Comparison of ENCODE assay signal across 28 cellular contexts in the genomic region with DNA sequence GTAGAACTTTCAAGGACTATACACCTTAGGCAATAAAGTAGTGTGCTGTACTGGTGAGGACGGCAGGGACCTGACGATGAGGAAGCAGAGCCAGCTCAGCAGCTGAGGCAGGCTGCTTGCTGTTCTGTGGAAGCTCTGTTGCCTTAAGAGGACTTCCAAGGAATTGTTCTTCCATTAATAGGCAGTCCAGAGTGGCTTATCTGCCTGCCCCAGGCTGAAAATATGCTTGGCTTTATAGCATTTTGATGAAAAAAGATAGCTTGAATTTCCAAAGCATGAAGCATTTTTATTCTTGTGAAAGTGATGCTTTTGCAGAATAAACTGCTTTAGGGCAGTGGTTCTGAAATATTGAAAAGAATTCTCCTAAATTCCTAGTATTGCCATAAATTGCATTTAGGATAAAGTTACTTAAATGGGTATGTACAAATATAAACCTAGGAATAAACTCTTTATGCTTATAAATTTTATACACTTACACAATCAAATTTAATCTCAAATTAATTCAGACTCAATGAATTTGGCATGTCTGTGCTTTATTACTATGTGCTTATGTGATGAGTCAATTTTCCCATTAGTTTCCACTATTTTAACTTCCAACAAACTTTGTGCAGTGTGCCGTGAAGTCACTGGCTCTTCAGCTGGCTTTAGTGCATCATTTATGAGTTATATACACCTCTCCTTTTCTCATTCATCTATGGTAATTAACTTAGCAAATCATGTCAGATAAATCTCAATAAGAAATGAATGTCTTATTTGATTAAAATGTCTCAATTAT.
DNase-seq lines count a peak whose midpoint lies in the region; ATAC-seq and TF ChIP-seq lines count a peak whose summit lies in the region.
"Had no signal": no experiment of that assay in that cellular context is flagged by ENCODE, and none has a peak within 500 bp of the region (broad histone marks: within the 10 kb centered on the region; RNA-seq: fewer than 3 reads in every experiment).

No MANE protein-coding gene starts in this region.

- H3K27me3 Mint-ChIP-seq in CD8-positive, alpha-beta T cell (ENCODE audit: low read depth), result peaks cover 31% of the 10 kb centered on the region
- H3K27me3 Mint-ChIP-seq: stimulated activated memory B cell treated with anti-CD40 and anti-IgM and Interleukin-4, amounts not matched to agents 10 μg/mL and 1 μg/mL and 100 μg/mL, for 72 hours had no signal

- H3K9ac ChIP-seq in GM23248 (no peak overlapping the region), smooth muscle cell (ENCODE audit: low read depth) (no peak overlapping the region)
- H3K9ac ChIP-seq: KMS-11 had no signal

- H3F3A ChIP-seq in GM23248 (ENCODE audit: insufficient read depth) (peaks cover 10% of the 10 kb centered on the region; the same call in 1 of the 2 replicates), smooth muscle cell (ENCODE audit: low read depth) (peaks cover 5% of the 10 kb centered on the region)

- H3K4me1 Mint-ChIP-seq in CD8-positive, alpha-beta T cell (ENCODE audit: low read depth), result no peaks in the 10 kb centered on the region
- H3K4me1 Mint-ChIP-seq: activated naive CD4-positive, alpha-beta T cell treated with anti-CD3 and anti-CD28 coated beads, Interleukin-2, amount 10 ng/mL, durations not matched to agents 7 days and 5 days; stimulated activated memory B cell treated with anti-CD40 and anti-IgM and Interleukin-4, amounts not matched to agents 10 μg/mL and 1 μg/mL and 100 μg/mL, for 72 hours had no signal

- no peaks in the 10 kb centered on the region for H3K9me2 ChIP-seq in GM23248 (ENCODE audit: insufficient read depth)

- no peaks in the 10 kb centered on the region for H3K79me2 ChIP-seq in GM23248 (ENCODE audit: insufficient read depth)
- no peaks in the 10 kb centered on the region for H3K79me2 ChIP-seq in smooth muscle cell (ENCODE audit: low read depth)

- H2AFZ ChIP-seq in GM23248, result 0 out of 2 replicates have a peak overlapping the region, but pooled peaks have one; percentile 4
- H2AFZ ChIP-seq in smooth muscle cell (ENCODE audit: low read depth), result peak overlapping the region; percentile 5
- H2AFZ ChIP-seq: PC-9 had no signal

- H3K4me3 ChIP-seq in GM23248, result no peak overlapping the region
- no peak overlapping the region for H3K4me3 ChIP-seq in fibroblast of the aortic adventitia (ENCODE audit: low read depth, low read length)
- no peak overlapping the region for H3K4me3 ChIP-seq in smooth muscle cell
- no peak overlapping the region for H3K4me3 ChIP-seq in CD8-positive, alpha-beta T cell (ENCODE audit: low read depth, low read length)
- H3K4me3 ChIP-seq: colonic mucosa, HAP-1, heart left ventricle, PC-9, upper lobe of left lung had no signal

- intact Hi-C loops in CD8-positive, alpha-beta T cell (cut with DNase I, micrococcal nuclease), result no loop called here
- intact Hi-C loops in posterior cingulate gyrus (cut with DNase I), result no loop called here

- H3K27ac ChIP-seq in GM23248 (no peak overlapping the region), smooth muscle cell (ENCODE audit: low read depth) (no peak overlapping the region)
- H3K27ac ChIP-seq in CD8-positive, alpha-beta T cell (ENCODE audit: low read depth, low read length), result no peak overlapping the region
- H3K27ac ChIP-seq: colonic mucosa, foreskin keratinocyte, heart left ventricle, KMS-11, PC-9, upper lobe of left lung had no signal

- POLR2A ChIA-PET in CD8-positive, alpha-beta T cell (lab: Charles Lee), result no interaction called here

- H3K36me3 Mint-ChIP-seq in CD8-positive, alpha-beta T cell, result no peaks in the 10 kb centered on the region
- H3K36me3 Mint-ChIP-seq: activated CD4-positive, alpha-beta memory T cell treated with anti-CD3 and anti-CD28 coated beads for 36 hours; activated naive CD4-positive, alpha-beta T cell treated with anti-CD3 and anti-CD28 coated beads, Interleukin-2, amount 10 ng/mL, durations not matched to agents 7 days and 5 days; stimulated activated memory B cell treated with anti-CD40 and anti-IgM and Interleukin-4, amounts not matched to agents 10 μg/mL and 1 μg/mL and 100 μg/mL, for 72 hours had no signal

- 19 to 33% methylated on average over 3 of the region's 3 CpGs for WGBS in GM23248 (ENCODE audit: low coverage in 1 of 2, low lambda C conversion rate in 2 of 2, missing lambda C conversion rate in 2 of 2), 2 experiments
- WGBS in smooth muscle cell (ENCODE audit: low lambda C conversion rate), result 40% methylated on average over 3 of the region's 3 CpGs

- peak; percentile 64 for DNase-seq in GM23248
- peak; percentile 12 for DNase-seq in amniotic stem cell (lab: John Stamatoyannopoulos, UW)
- DNase-seq in fibroblast of the aortic adventitia (ENCODE audit: low read depth), result peak; percentile 70
- DNase-seq in smooth muscle cell (lab: John Stamatoyannopoulos, UW; ENCODE audit: unreplicated experiment), result no peak
- DNase-seq in CD8-positive, alpha-beta T cell, result no peak
- no peak for DNase-seq in posterior cingulate gyrus
- DNase-seq: activated CD4-positive, alpha-beta memory T cell treated with anti-CD3 and anti-CD28 coated beads for 36 hours; activated CD4-positive, CD25-positive, alpha-beta regulatory T cell treated with anti-CD3 and anti-CD28 coated beads, Interleukin-2, amount 50 U/mL, for 72 hours; activated naive CD4-positive, alpha-beta T cell treated with anti-CD3 and anti-CD28 coated beads, Interleukin-2, amount 10 ng/mL, durations not matched to agents 7 days and 5 days; colonic mucosa; effector memory CD4-positive, alpha-beta T cell; foreskin keratinocyte; heart left ventricle; kidney; MM.1S; NCI-H2029 treated with DMSO at 0.1 percent for 48 hours; NCI-H524 treated with DMSO at 0.1 percent for 48 hours; NK-92 treated with Interleukin-12 subunit alpha and Interleukin-12 subunit beta, amount 100 ng/mL, for 24 hours; PC-9; stimulated activated CD4-positive, alpha-beta T cell treated with anti-CD3 and anti-CD28 coated beads, Interleukin-15, amount 100 ng/mL, for 24 hours; substantia nigra; upper lobe of left lung had no signal

- H3K9me3 Mint-ChIP-seq in CD8-positive, alpha-beta T cell, result peaks cover 2% of the 10 kb centered on the region
- H3K9me3 Mint-ChIP-seq: activated naive CD4-positive, alpha-beta T cell treated with anti-CD3 and anti-CD28 coated beads, Interleukin-2, amount 10 ng/mL, durations not matched to agents 7 days and 5 days had no signal

- TF ChIP-seq CTCF in fibroblast of the aortic adventitia (IDR thresholded peaks at IDR 0.05; ENCODE audit: insufficient read depth, low read length) (no peak), smooth muscle cell (IDR thresholded peaks at IDR 0.05; ENCODE audit: borderline replicate concordance, insufficient read depth, poor library complexity, severe bottlenecking) (no peak)
- no peak for TF ChIP-seq CTCF in CD8-positive, alpha-beta T cell (IDR thresholded peaks at IDR 0.05)

- no peak overlapping the region for H3K4me3 Mint-ChIP-seq in CD8-positive, alpha-beta T cell
- H3K4me3 Mint-ChIP-seq: activated CD4-positive, alpha-beta memory T cell treated with anti-CD3 and anti-CD28 coated beads for 36 hours; activated naive CD4-positive, alpha-beta T cell treated with anti-CD3 and anti-CD28 coated beads, Interleukin-2, amount 10 ng/mL, durations not matched to agents 7 days and 5 days; stimulated activated memory B cell treated with anti-CD40 and anti-IgM and Interleukin-4, amounts not matched to agents 10 μg/mL and 1 μg/mL and 100 μg/mL, for 72 hours had no signal

- no peaks in the 10 kb centered on the region for H3K27me3 ChIP-seq in GM23248 (replicated peaks; ENCODE audit: insufficient read depth)
- no peaks in the 10 kb centered on the region for H3K27me3 ChIP-seq in smooth muscle cell (ENCODE audit: low read depth)
- H3K27me3 ChIP-seq in CD8-positive, alpha-beta T cell (ENCODE audit: insufficient read depth, low read length), result no peaks in the 10 kb centered on the region
- H3K27me3 ChIP-seq: colonic mucosa, heart left ventricle, upper lobe of left lung had no signal

- no peaks in the 10 kb centered on the region for H3K9me3 ChIP-seq in GM23248 (ENCODE audit: low read depth)
- H3K9me3 ChIP-seq in smooth muscle cell (replicated peaks; ENCODE audit: low read depth), result no peaks in the 10 kb centered on the region
- H3K9me3 ChIP-seq in CD8-positive, alpha-beta T cell (ENCODE audit: low read length), result no peaks in the 10 kb centered on the region
- H3K9me3 ChIP-seq: colonic mucosa, HAP-1, upper lobe of left lung had no signal

- no peaks in the 10 kb centered on the region for H4K20me1 ChIP-seq in GM23248 (ENCODE audit: insufficient read depth)
- H4K20me1 ChIP-seq in smooth muscle cell (ENCODE audit: low read depth), result no peaks in the 10 kb centered on the region

- no peak overlapping the region for H3K27ac Mint-ChIP-seq in CD8-positive, alpha-beta T cell
- H3K27ac Mint-ChIP-seq: activated CD4-positive, alpha-beta memory T cell treated with anti-CD3 and anti-CD28 coated beads for 36 hours; activated naive CD4-positive, alpha-beta T cell treated with anti-CD3 and anti-CD28 coated beads, Interleukin-2, amount 10 ng/mL, durations not matched to agents 7 days and 5 days; stimulated activated memory B cell treated with anti-CD40 and anti-IgM and Interleukin-4, amounts not matched to agents 10 μg/mL and 1 μg/mL and 100 μg/mL, for 72 hours had no signal

- no peak for ATAC-seq in CD8-positive, alpha-beta T cell
- no peak for ATAC-seq in GM21381 (IDR thresholded peaks at IDR 0.05; ENCODE audit: unreplicated experiment)
- ATAC-seq: foreskin keratinocyte; heart left ventricle; Right ventricle myocardium inferior; sciatic nerve; stimulated activated memory B cell treated with anti-CD40 and anti-IgM and Interleukin-4, amounts not matched to agents 10 μg/mL and 1 μg/mL and 100 μg/mL, for 72 hours had no signal

- H3K36me3 ChIP-seq in GM23248 (ENCODE audit: low read depth) (no peaks in the 10 kb centered on the region), smooth muscle cell (ENCODE audit: low read depth) (no peaks in the 10 kb centered on the region)
- H3K36me3 ChIP-seq in CD8-positive, alpha-beta T cell (ENCODE audit: insufficient read depth, low read length), result no peaks in the 10 kb centered on the region
- H3K36me3 ChIP-seq: colonic mucosa, HAP-1, heart left ventricle, upper lobe of left lung had no signal

- H3K4me2 ChIP-seq in GM23248 (ENCODE audit: unreplicated experiment) (peak overlapping the region; percentile 12), smooth muscle cell (peak overlapping the region; percentile 58)
- H3K4me2 ChIP-seq: KMS-11, PC-9 had no signal

- CTCF ChIA-PET in CD8-positive, alpha-beta T cell (lab: Charles Lee), result no interaction called here

- H3K4me1 ChIP-seq in GM23248 (ENCODE audit: insufficient read depth) (0 out of 2 replicates have a peak, but pooled peaks cover 3% of the 10 kb centered on the region), smooth muscle cell (ENCODE audit: low read depth) (peaks cover 4% of the 10 kb centered on the region)
- no peaks in the 10 kb centered on the region for H3K4me1 ChIP-seq in CD8-positive, alpha-beta T cell (ENCODE audit: insufficient read depth, low read length)
- H3K4me1 ChIP-seq: colonic mucosa, foreskin keratinocyte, HAP-1, heart left ventricle, upper lobe of left lung had no signal

- in situ Hi-C loops in GM23248 (cut with MboI), result no loop called here

Comparison
In these comparisons a context has a peak if more than half of its experiments do, and no peak if none do; other contexts are left out.
1. DNase-seq: peak in GM23248 (single experiment), amniotic stem cell (single experiment) and fibroblast of the aortic adventitia (single experiment); none in smooth muscle cell (single experiment), CD8-positive, alpha-beta T cell (0 of 7) and posterior cingulate gyrus (0 of 10).